1 cellular context compared by ENCODE assay signal in the genomic region with DNA sequence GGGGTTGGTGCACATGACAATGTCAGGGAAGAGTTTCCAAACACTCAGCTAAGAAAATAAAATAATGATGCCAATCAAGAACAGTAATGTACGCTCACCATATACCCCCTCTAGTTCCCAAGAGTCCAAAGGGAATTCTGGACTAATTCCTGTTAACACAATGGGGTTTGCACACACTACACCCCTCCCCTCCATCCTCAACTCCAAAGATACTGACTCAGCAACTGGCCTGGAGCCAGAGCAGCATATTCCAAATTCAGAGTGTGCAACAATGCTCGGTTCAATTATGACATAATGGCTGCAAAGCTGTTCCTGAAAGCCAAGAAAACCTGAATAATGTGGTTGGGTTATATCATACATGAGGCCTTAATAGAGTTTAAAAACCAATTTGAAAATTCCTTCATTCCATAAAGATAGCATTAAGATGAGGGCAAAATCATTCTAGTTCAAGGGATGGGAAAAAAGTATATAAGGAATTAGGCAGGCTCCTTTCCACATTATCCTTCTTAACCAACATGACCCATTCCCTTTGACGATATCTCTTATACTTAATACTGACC.
A peak's percentile ranks its signal among the peaks of the same experiment; 100 is the strongest.
TF ChIP-seq lines count a peak whose summit lies in the region.

No MANE protein-coding gene starts in this region.

TF ChIP-seq in SK-N-SH, 30 proteins besides CTCF, POLR2A, EP300 and RAD21 (continued from another document):
- peak; percentile 90 for TF ChIP-seq NFIC (IDR thresholded peaks at IDR 0.05; ENCODE audit: borderline replicate concordance)
- no peak for TF ChIP-seq RCOR1 (IDR thresholded peaks at IDR 0.05; ENCODE audit: low read length)
- TF ChIP-seq EZH2phosphoT487 (IDR thresholded peaks at IDR 0.05; ENCODE audit: borderline replicate concordance, low read depth): no peak
- TF ChIP-seq RXRA (IDR thresholded peaks at IDR 0.05; ENCODE audit: borderline replicate concordance, low read depth): no peak
- no peak for TF ChIP-seq IRF3 (IDR thresholded peaks at IDR 0.05; ENCODE audit: low read depth, low read length)
- TF ChIP-seq, protein P1, sequence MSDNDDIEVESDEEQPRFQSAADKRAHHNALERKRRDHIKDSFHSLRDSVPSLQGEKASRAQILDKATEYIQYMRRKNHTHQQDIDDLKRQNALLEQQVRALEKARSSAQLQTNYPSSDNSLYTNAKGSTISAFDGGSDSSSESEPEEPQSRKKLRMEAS (IDR thresholded peaks at IDR 0.05; ENCODE audit: low read depth): no peak
- TF ChIP-seq, protein P2, sequence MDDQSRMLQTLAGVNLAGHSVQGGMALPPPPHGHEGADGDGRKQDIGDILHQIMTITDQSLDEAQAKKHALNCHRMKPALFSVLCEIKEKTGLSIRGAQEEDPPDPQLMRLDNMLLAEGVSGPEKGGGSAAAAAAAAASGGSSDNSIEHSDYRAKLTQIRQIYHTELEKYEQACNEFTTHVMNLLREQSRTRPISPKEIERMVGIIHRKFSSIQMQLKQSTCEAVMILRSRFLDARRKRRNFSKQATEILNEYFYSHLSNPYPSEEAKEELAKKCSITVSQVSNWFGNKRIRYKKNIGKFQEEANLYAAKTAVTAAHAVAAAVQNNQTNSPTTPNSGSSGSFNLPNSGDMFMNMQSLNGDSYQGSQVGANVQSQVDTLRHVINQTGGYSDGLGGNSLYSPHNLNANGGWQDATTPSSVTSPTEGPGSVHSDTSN (IDR thresholded peaks at IDR 0.05): 0 out of 2 replicates have a peak, but pooled peaks have one; percentile 34
- TF ChIP-seq TAF1 (IDR thresholded peaks at IDR 0.05; ENCODE audit: borderline replicate concordance, low read depth, low read length): no peak
- no peak for TF ChIP-seq ELF1 (IDR thresholded peaks at IDR 0.05)
- no peak for TF ChIP-seq YY1 (IDR thresholded peaks at IDR 0.05; ENCODE audit: low read depth)
- no peak for TF ChIP-seq CHD2 (IDR thresholded peaks at IDR 0.05; ENCODE audit: low read length, partially characterized antibody)
- TF ChIP-seq FOSL2 (IDR thresholded peaks at IDR 0.05; ENCODE audit: borderline replicate concordance, low read depth): peak; percentile 31; the same call in 1 of the 2 replicates
- TF ChIP-seq GABPA (IDR thresholded peaks at IDR 0.05; ENCODE audit: low read depth): no peak
- TF ChIP-seq JUND (IDR thresholded peaks at IDR 0.05): peak; percentile 20; the same call in 1 of the 2 replicates
- no peak for TF ChIP-seq FOXM1 (IDR thresholded peaks at IDR 0.05; ENCODE audit: low read depth)
- TF ChIP-seq FOXJ3 (CRISPR knock-in tag; IDR thresholded peaks at IDR 0.05): no peak
- no peak for TF ChIP-seq GATA2 (CRISPR knock-in tag; IDR thresholded peaks at IDR 0.05)
